In genomic region chr7:87155788-87156187, GRCh38 we compare ENCODE assay signal across 11 cellular contexts. TPM values are rescaled to one million over a fixed set of nuclear protein-coding genes. Genes with fewer than 3 reads are reported as not detected.
DNase-seq lines count a peak whose midpoint lies in the region; ATAC-seq and TF ChIP-seq lines count a peak whose summit lies in the region.
"Had no signal": no experiment of that assay in that cellular context is flagged by ENCODE, and none has a peak within 500 bp of the region (broad histone marks: within the 10 kb centered on the region; RNA-seq: fewer than 3 reads in every experiment).

No MANE protein-coding gene starts in this region.

- peaks cover 5 to 51% (median 23%) of the 10 kb centered on the region in 11 experiments; a peak in 14 of 22 replicates for H3K36me3 ChIP-seq in BLaER1 treated with 17β-estradiol and CSF1 and Interleukin-3, amounts not matched to agents 10 nM and 100 nM
- H3K36me3 ChIP-seq in HUES48 (ENCODE audit: control insufficient read depth, insufficient read depth, low read length) (peaks cover 41% of the 10 kb centered on the region), mammary epithelial cell (ENCODE audit: insufficient read depth, low read length) (peaks cover 6% of the 10 kb centered on the region), muscle layer of duodenum (ENCODE audit: control insufficient read depth in 1 of 2, insufficient read depth in 2 of 2, low read length in 2 of 2) (peaks cover 0 to 13% of the 10 kb centered on the region in 2 donors), mucosa of descending colon (ENCODE audit: low read depth) (no peaks in the 10 kb centered on the region)

- H3K4me1 ChIP-seq in BLaER1 treated with 17β-estradiol and CSF1 and Interleukin-3, amounts not matched to agents 10 nM and 100 nM = peaks cover 25 to 48% (median 38%) of the 10 kb centered on the region in 10 experiments
- peaks cover 21% of the 10 kb centered on the region for H3K4me1 ChIP-seq in HUES48 (ENCODE audit: control insufficient read depth, insufficient read depth, low read length)
- H3K4me1 ChIP-seq in mammary epithelial cell (ENCODE audit: insufficient read depth, low read length) = peaks cover 24% of the 10 kb centered on the region
- peaks cover 23 to 44% of the 10 kb centered on the region in 2 donors for H3K4me1 ChIP-seq in muscle layer of duodenum (ENCODE audit: control insufficient read depth in 1 of 2, insufficient read depth in 2 of 2, low read length in 2 of 2)
- peaks cover 35% of the 10 kb centered on the region for H3K4me1 ChIP-seq in mucosa of descending colon (ENCODE audit: low read depth)

- in situ Hi-C loops in mammary epithelial cell (cut with MboI; ENCODE audit: low sequenced_read_pairs in 2 of 2) = no loop called here

- CTCF ChIA-PET in mammary epithelial cell (lab: Charles Lee; ENCODE audit: low non-redundant PET) = no interaction called here

- H3K27me3 ChIP-seq in BLaER1 treated with 17β-estradiol and CSF1 and Interleukin-3, amounts not matched to agents 10 nM and 100 nM = no peaks in the 10 kb centered on the region
- H3K27me3 ChIP-seq in HUES48 (ENCODE audit: control insufficient read depth, insufficient read depth, low read length) (no peaks in the 10 kb centered on the region), mammary epithelial cell (ENCODE audit: insufficient read depth, low read length) (no peaks in the 10 kb centered on the region), muscle layer of duodenum (ENCODE audit: low read depth, low read length) (no peaks in the 10 kb centered on the region)

- 94% methylated on average over 3 of the region's 3 CpGs for WGBS in mammary epithelial cell (ENCODE audit: low coverage, missing lambda C conversion rate)

- intact Hi-C loops in mammary epithelial cell (cut with micrococcal nuclease) = loop anchor here (10.0 kb wide), 1 partner anchor 259 kb away; no protein-coding TSS in a partner anchor
- intact Hi-C loops in mucosa of descending colon (cut with DNase I, micrococcal nuclease) = loop anchor here in 1 of 2 donors (10.0 kb wide), 1 partner anchor 59 kb away; the partner anchor contains the start of gene TMEM243

- dilution Hi-C loops in mammary epithelial cell (cut with HindIII; ENCODE audit: low sequenced_read_pairs) = no loop called here

- ATAC-seq in left lobe of liver (no peak), mucosa of descending colon (no peak)

- no peak overlapping the region; a peak in 3 of 20 replicates for H3K4me3 ChIP-seq in BLaER1 treated with 17β-estradiol and CSF1 and Interleukin-3, amounts not matched to agents 10 nM and 100 nM
- H3K4me3 ChIP-seq in HUES48 (ENCODE audit: low read depth, low read length) (peak overlapping the region; percentile 39; the same call in 1 of the 2 replicates), mammary epithelial cell (replicated peaks in 1 of 3; ENCODE audit: insufficient read depth in 1 of 3, low read depth in 2 of 3, low read length in 3 of 3) (no peak overlapping the region), muscle layer of duodenum (ENCODE audit: low read depth in 1 of 2, low read length in 2 of 2) (peak overlapping the region in 1 of 2 donors; percentile 11), mucosa of descending colon (no peak overlapping the region)

- H3K27ac ChIP-seq in BLaER1 treated with 17β-estradiol and CSF1 and Interleukin-3, amounts not matched to agents 10 nM and 100 nM = no peak overlapping the region
- H3K27ac ChIP-seq in HUES48 (ENCODE audit: low read depth, low read length) = no peak overlapping the region
- H3K27ac ChIP-seq in mammary epithelial cell (ENCODE audit: insufficient read depth, low read depth, low read length) = no peak overlapping the region
- H3K27ac ChIP-seq in muscle layer of duodenum (ENCODE audit: low read length) = peak overlapping the region; percentile 27

- peaks cover 80% of the 10 kb centered on the region for H3K79me2 ChIP-seq in mammary epithelial cell (ENCODE audit: insufficient read depth, low read length)

- no peak overlapping the region for H2AFZ ChIP-seq in mammary epithelial cell (ENCODE audit: low read depth, low read length)

- H3K9me3 ChIP-seq in BLaER1 treated with 17β-estradiol and CSF1 and Interleukin-3, amounts not matched to agents 10 nM and 100 nM (replicated peaks in 1 of 11) = no peaks in the 10 kb centered on the region
- no peaks in the 10 kb centered on the region for H3K9me3 ChIP-seq in HUES48 (ENCODE audit: control insufficient read depth, insufficient read depth, low read length)
- H3K9me3 ChIP-seq in mammary epithelial cell (replicated peaks; ENCODE audit: insufficient read depth, low read length) = no peaks in the 10 kb centered on the region
- no peaks in the 10 kb centered on the region for H3K9me3 ChIP-seq in muscle layer of duodenum (ENCODE audit: control insufficient read depth in 1 of 2, low read length in 2 of 2)
- H3K9me3 ChIP-seq in mucosa of descending colon = no peaks in the 10 kb centered on the region

- TF ChIP-seq CTCF in mammary epithelial cell (conservative IDR thresholded peaks at IDR 0.05 in 1 of 2, IDR thresholded peaks at IDR 0.05 in 1 of 2; ENCODE audit: extremely low read depth in 1 of 2, insufficient read depth in 1 of 2, low read depth in 1 of 2, low read length in 2 of 2) = no peak
- TF ChIP-seq CTCF in mucosa of descending colon (IDR thresholded peaks at IDR 0.05) = no peak

- H3K9ac ChIP-seq in BLaER1 treated with 17β-estradiol and CSF1 and Interleukin-3, amounts not matched to agents 10 nM and 100 nM = 0 out of 22 replicates have a peak overlapping the region, but pooled peaks of 1 of the 11 experiments have one; percentile 15
- H3K9ac ChIP-seq in HUES48 (ENCODE audit: low read depth, low read length) (no peak overlapping the region), mammary epithelial cell (ENCODE audit: insufficient read depth, low read length) (no peak overlapping the region)

- no peak for DNase-seq in mammary epithelial cell
- no peak for DNase-seq in inferior parietal cortex (ENCODE audit: extremely low spot score)
- DNase-seq in left lobe of liver (ENCODE audit: low spot score) = no peak
- no peak for DNase-seq in mucosa of descending colon
- no peak for DNase-seq in foreskin melanocyte
- DNase-seq: central memory CD4-positive, alpha-beta T cell; NCI-H526 treated with DMSO at 0.1 percent for 48 hours; stimulated activated CD4-positive, alpha-beta T cell treated with anti-CD3 and anti-CD28 coated beads, Interleukin-1b, Interleukin-23, amount 100 ng/mL, for 48 hours had no signal

- H4K20me1 ChIP-seq in BLaER1 treated with 17β-estradiol and CSF1 and Interleukin-3, amounts not matched to agents 10 nM and 100 nM = peaks cover 14 to 73% (median 66%) of the 10 kb centered on the region in 11 experiments; a peak in 19 of 22 replicates
- no peaks in the 10 kb centered on the region for H4K20me1 ChIP-seq in mammary epithelial cell (ENCODE audit: insufficient read depth, low read length)

- H3K4me2 ChIP-seq in BLaER1 treated with 17β-estradiol and CSF1 and Interleukin-3, amounts not matched to agents 10 nM and 100 nM = peak overlapping the region; percentile 2 to 99 (median 73); a peak in 20 of 22 replicates
- H3K4me2 ChIP-seq in mammary epithelial cell (ENCODE audit: insufficient read depth, low read depth, low read length) = peak overlapping the region; percentile 36

- no TSS peak for BruUV-seq in mammary epithelial cell (replicated peaks; lab: Mats Ljungman, UMichigan)

RNA-seq across cellular contexts. Expression of gene DMTF1, which starts 3.5 kb away (rescaled TPM):
- total RNA-seq in mammary epithelial cell = 10 to 100 TPM; 52.4 to 53.2 TPM
- polyA plus RNA-seq in mammary epithelial cell = 25.1 TPM
- polyA minus RNA-seq in mammary epithelial cell = 76.9 TPM
- total RNA-seq in left lobe of liver = 14.8 TPM
- total RNA-seq in mucosa of descending colon = 10 to 100 TPM; 48.4 to 94.5 (median 91.9) TPM
